Comparison of ENCODE assay signal across 6 cellular contexts in genomic region chr1:240883490-240883889, GRCh38.
"Had no signal": no experiment of that assay in that cellular context is flagged by ENCODE, and none has a peak within 500 bp of the region (broad histone marks: within the 10 kb centered on the region; RNA-seq: fewer than 3 reads in every experiment).

No MANE protein-coding gene starts in this region.

- DNase-seq: IMR-90, KBM-7, KG1 had no signal

- H3K27ac ChIP-seq: HL-60 had no signal

- FAIRE-seq: HepG2, HTR-8/SVneo had no signal

- ATAC-seq: HepG2 had no signal
